8 cellular contexts compared by ENCODE assay signal in genomic region chr1:216601427-216601751, GRCh38.
DNase-seq lines count a peak whose midpoint lies in the region; ATAC-seq and TF ChIP-seq lines count a peak whose summit lies in the region.

No MANE protein-coding gene starts in this region.

- peaks cover 0 to 5% (median 1%) of the 10 kb centered on the region in 4 donors for H3K4me1 Mint-ChIP-seq in naive thymus-derived CD8-positive, alpha-beta T cell

- H3K4me3 ChIP-seq in choroid plexus epithelial cell (ENCODE audit: low read depth, low read length) (peak overlapping the region; percentile 68), mucosa of rectum (ENCODE audit: low read length in 2 of 2) (peak overlapping the region; percentile 78 to 84)

- peaks cover 0 to 6% (median 1%) of the 10 kb centered on the region in 9 donors for H3K9me3 Mint-ChIP-seq in naive thymus-derived CD8-positive, alpha-beta T cell

- H3K4me1 ChIP-seq in mucosa of rectum (ENCODE audit: control insufficient read depth in 2 of 2, insufficient read depth in 2 of 2, low read length in 2 of 2) = peaks cover 0 to 2% of the 10 kb centered on the region in 2 donors

- H3K36me3 Mint-ChIP-seq in naive thymus-derived CD8-positive, alpha-beta T cell = peaks cover 0 to 5% (median 0%) of the 10 kb centered on the region in 3 donors

- DNase-seq in choroid plexus epithelial cell (ENCODE audit: low read depth) = no peak
- DNase-seq in NCI-H1436 treated with DMSO at 0.1 percent for 48 hours (lab: John Stamatoyannopoulos, UW) = no peak
- no peak for DNase-seq in NCI-H226
- DNase-seq in naive thymus-derived CD8-positive, alpha-beta T cell = no peak

- peaks cover 6 to 47% (median 16%) of the 10 kb centered on the region in 5 donors for H3K27me3 Mint-ChIP-seq in naive thymus-derived CD8-positive, alpha-beta T cell

- no peak overlapping the region for H3K4me3 Mint-ChIP-seq in naive thymus-derived CD8-positive, alpha-beta T cell

- H3K27me3 ChIP-seq in mucosa of rectum (ENCODE audit: control insufficient read depth in 2 of 2, insufficient read depth in 2 of 2, low read length in 2 of 2) = no peaks in the 10 kb centered on the region

- POLR2A ChIA-PET in naive thymus-derived CD8-positive, alpha-beta T cell (lab: Charles Lee) = no interaction called here

- ATAC-seq in HG02588 (IDR thresholded peaks at IDR 0.05; ENCODE audit: unreplicated experiment) (peak; percentile 26), GM21526 (IDR thresholded peaks at IDR 0.05; ENCODE audit: low FRiP score, unreplicated experiment) (no peak)
- ATAC-seq in naive thymus-derived CD8-positive, alpha-beta T cell = no peak

- peak overlapping the region; percentile 73 to 93 for H3K9ac ChIP-seq in mucosa of rectum (ENCODE audit: low read depth in 1 of 2, low read length in 2 of 2)

- TF ChIP-seq CTCF in 22Rv1 (IDR thresholded peaks at IDR 0.05) (peak; percentile 43), choroid plexus epithelial cell (conservative IDR thresholded peaks at IDR 0.05; ENCODE audit: low read depth, low read length) (no peak)

- H3K27ac ChIP-seq in 22Rv1 = peak overlapping the region; percentile 90
- peak overlapping the region; percentile 92 to 96 for H3K27ac ChIP-seq in mucosa of rectum (ENCODE audit: low read depth in 2 of 2, low read length in 2 of 2)

- no peaks in the 10 kb centered on the region for H3K9me3 ChIP-seq in mucosa of rectum (ENCODE audit: control insufficient read depth in 2 of 2, low read length in 2 of 2)

- H3K27ac Mint-ChIP-seq in naive thymus-derived CD8-positive, alpha-beta T cell = no peak overlapping the region

- no peaks in the 10 kb centered on the region for H3K36me3 ChIP-seq in mucosa of rectum (ENCODE audit: control insufficient read depth in 2 of 2, insufficient read depth in 2 of 2, low read length in 2 of 2)
